8 cellular contexts compared by ENCODE assay signal in the genomic region with DNA sequence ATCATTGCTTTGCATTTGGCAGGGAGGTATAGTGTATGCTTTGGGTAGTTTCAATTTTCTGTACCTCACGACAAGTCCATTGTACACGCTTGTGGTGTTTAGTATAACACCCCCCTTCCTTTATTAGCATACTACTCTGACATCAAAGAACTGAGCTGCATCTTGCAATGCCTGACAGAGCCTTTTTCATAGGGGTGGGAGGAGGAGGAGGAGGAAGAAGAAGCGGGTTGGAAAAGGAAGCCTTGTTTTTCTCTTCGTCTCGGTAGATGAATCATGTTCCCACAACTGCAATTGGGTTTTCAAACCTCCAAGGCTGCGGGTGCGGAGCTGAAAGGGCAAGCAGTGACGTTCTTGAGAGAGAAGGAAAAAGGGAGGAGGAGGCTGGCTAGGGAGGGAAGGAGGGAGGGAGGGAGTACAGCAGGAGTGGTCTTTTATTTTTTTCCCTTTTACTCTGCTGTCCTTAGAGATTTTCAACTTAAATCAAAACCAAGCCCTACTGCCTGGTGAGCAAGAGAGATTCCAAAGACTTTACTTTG.
DNase-seq lines count a peak whose midpoint lies in the region; ATAC-seq, FAIRE-seq and TF ChIP-seq lines count a peak whose summit lies in the region.

No MANE protein-coding gene starts in this region.

- in situ Hi-C loops in Caki2 (cut with HindIII; ENCODE audit: low pct_unique_long_range_greater_than_20kb, low sequenced_read_pairs) (no loop called here), astrocyte of the spinal cord (cut with HindIII; ENCODE audit: low sequenced_read_pairs) (no loop called here)

- TF ChIP-seq CTCF in HFFc6 (IDR thresholded peaks at IDR 0.05) (no peak), astrocyte of the spinal cord (IDR thresholded peaks at IDR 0.05; ENCODE audit: low read depth, low read length) (no peak), D721Med (IDR thresholded peaks at IDR 0.05; ENCODE audit: insufficient read depth, missing control alignments) (no peak)

- no peak for FAIRE-seq in D721Med (lab: Jason Lieb, UNC)

- H3K27me3 Mint-ChIP-seq in HFFc6 (ENCODE audit: insufficient read depth) (no peaks in the 10 kb centered on the region; the same call in 1 of the 2 replicates), T-helper 17 cell (no peaks in the 10 kb centered on the region)

- H3K36me3 Mint-ChIP-seq in HFFc6 (ENCODE audit: low read depth) (no peaks in the 10 kb centered on the region), T-helper 17 cell (ENCODE audit: low read depth) (peaks cover 4% of the 10 kb centered on the region)

- H3K4me3 ChIP-seq in astrocyte of the spinal cord (ENCODE audit: low read depth, low read length) = peak overlapping the region; percentile 57

- no peak overlapping the region for H3K4me3 Mint-ChIP-seq in HFFc6
- no peak overlapping the region for H3K4me3 Mint-ChIP-seq in T-helper 17 cell

- no peak overlapping the region for H3K27ac Mint-ChIP-seq in HFFc6
- H3K27ac Mint-ChIP-seq in T-helper 17 cell = no peak overlapping the region

- H3K9me3 Mint-ChIP-seq in HFFc6 = no peaks in the 10 kb centered on the region

- H3K9me3 ChIP-seq in T-helper 17 cell (ENCODE audit: control insufficient read depth, low read length, poor library complexity, severe bottlenecking) = no peaks in the 10 kb centered on the region

- H3K4me1 Mint-ChIP-seq in HFFc6 (ENCODE audit: low read depth) (no peaks in the 10 kb centered on the region; the same call in 1 of the 2 replicates), T-helper 17 cell (peaks cover 40% of the 10 kb centered on the region)

- DNase-seq in Caki2 (ENCODE audit: low read depth) (peak; percentile 14), HFFc6 (peak; percentile 88), T-helper 17 cell (peak in 2 of 3 donors; percentile 18 to 46), astrocyte of the spinal cord (ENCODE audit: low read depth, low spot score) (peak; percentile 99), iris pigment epithelial cell (ENCODE audit: low read depth) (peak; percentile 99), smooth muscle cell of the brain vasculature (ENCODE audit: low read depth, low spot score) (peak; percentile 94), NCI-H524 treated with DMSO at 0.1 percent for 48 hours (lab: John Stamatoyannopoulos, UW) (no peak), D721Med (ENCODE audit: insufficient read length, low spot score) (no peak)

- peak; percentile 78 for ATAC-seq in T-helper 17 cell

Comparison
In these comparisons a context has a peak if more than half of its experiments do, and no peak if none do; other contexts are left out.
1. DNase-seq: peak in Caki2 (single experiment), HFFc6 (single experiment), T-helper 17 cell (2 of 3), astrocyte of the spinal cord (single experiment), iris pigment epithelial cell (single experiment) and smooth muscle cell of the brain vasculature (single experiment); none in NCI-H524 treated with DMSO at 0.1 percent for 48 hours (single experiment) and D721Med (single experiment).